In the genomic region with DNA sequence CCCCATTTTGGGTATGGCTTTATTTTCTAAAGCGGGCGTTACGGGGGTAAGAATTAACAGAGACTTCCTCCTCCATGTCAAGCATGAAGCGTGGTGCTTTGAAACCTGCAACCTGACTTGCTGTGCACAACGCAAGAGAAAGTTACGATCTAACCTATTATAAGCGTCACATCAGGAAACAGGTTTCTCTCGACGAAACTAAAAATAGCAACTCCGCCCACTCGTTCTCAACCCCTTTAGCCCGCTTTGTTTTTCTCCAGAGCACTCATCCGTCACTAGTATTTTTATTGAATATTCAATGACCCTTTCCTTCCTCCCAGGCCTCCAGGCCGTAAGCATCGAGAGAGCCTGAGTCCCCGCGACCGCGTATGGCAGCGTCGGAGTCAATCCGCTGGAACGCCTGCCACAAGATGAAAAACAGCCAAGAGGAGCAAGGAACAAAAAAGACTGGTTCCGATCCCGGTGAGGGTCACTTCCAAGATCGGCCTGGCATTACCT, we compare ENCODE assay signal across 1 cellular context.
TF ChIP-seq lines count a peak whose summit lies in the region.

No MANE protein-coding gene starts in this region.

TF ChIP-seq in endothelial cell of umbilical vein, 7 proteins besides CTCF, POLR2A, EP300 and RAD21:
- TF ChIP-seq EZH2 (IDR thresholded peaks at IDR 0.05; ENCODE audit: borderline replicate concordance, low read depth, low read length, severe bottlenecking) (no peak), JUN (IDR thresholded peaks at IDR 0.05; ENCODE audit: borderline replicate concordance, insufficient read depth, insufficient read length, low read depth) (no peak), GATA2 (IDR thresholded peaks at IDR 0.05; ENCODE audit: insufficient read depth, insufficient read length, low read depth, low read length) (no peak), POLR2AphosphoS5 (IDR thresholded peaks at IDR 0.05; ENCODE audit: insufficient read depth, low read depth, low read length) (no peak), MYC (IDR thresholded peaks at IDR 0.05; ENCODE audit: low read depth, low read length) (no peak), FOS (IDR thresholded peaks at IDR 0.05; ENCODE audit: borderline replicate concordance, insufficient read depth, low read length) (no peak)
- TF ChIP-seq, protein P1, sequence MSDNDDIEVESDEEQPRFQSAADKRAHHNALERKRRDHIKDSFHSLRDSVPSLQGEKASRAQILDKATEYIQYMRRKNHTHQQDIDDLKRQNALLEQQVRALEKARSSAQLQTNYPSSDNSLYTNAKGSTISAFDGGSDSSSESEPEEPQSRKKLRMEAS (IDR thresholded peaks at IDR 0.05; ENCODE audit: insufficient read depth, insufficient read length) = no peak
